Comparison of ENCODE assay signal across 30 cellular contexts in the genomic region with DNA sequence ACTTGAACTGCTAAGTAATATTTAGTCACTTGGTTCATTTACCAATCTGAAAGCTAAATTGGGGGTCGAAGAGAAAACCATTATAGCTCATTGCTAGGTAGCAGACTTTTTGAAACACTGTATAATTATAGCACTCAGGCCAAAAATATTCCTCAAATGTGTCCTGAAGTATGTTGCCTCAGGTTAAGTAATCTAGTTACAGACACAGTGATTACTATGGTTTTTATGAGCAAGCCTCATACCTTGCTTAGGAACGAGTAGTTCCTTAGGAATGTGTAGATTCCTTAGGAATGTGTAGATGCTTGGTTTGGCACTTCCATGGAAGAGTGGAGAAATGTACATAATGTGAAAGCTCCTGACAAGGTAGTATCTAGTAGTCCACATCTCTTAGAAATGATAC.
DNase-seq lines count a peak whose midpoint lies in the region; ATAC-seq and TF ChIP-seq lines count a peak whose summit lies in the region.
"Had no signal": no experiment of that assay in that cellular context is flagged by ENCODE, and none has a peak within 500 bp of the region (broad histone marks: within the 10 kb centered on the region; RNA-seq: fewer than 3 reads in every experiment).

No MANE protein-coding gene starts in this region.

- H3K36me3 ChIP-seq in left lung = no peaks in the 10 kb centered on the region
- H3K36me3 ChIP-seq: lower lobe of right lung, prostate gland, sigmoid colon, transverse colon had no signal

- H3K27me3 ChIP-seq in left lung = no peaks in the 10 kb centered on the region
- H3K27me3 ChIP-seq: sigmoid colon, transverse colon had no signal

- TF ChIP-seq CTCF in astrocyte of the spinal cord (IDR thresholded peaks at IDR 0.05; ENCODE audit: low read depth, low read length) (no peak), left lung (IDR thresholded peaks at IDR 0.05) (no peak)

- H3K4me1 ChIP-seq in left lung = no peaks in the 10 kb centered on the region
- H3K4me1 ChIP-seq: lower lobe of right lung, prostate gland, sigmoid colon, transverse colon had no signal

- H3K4me3 ChIP-seq in astrocyte of the spinal cord (ENCODE audit: low read depth, low read length) = no peak overlapping the region
- H3K4me3 ChIP-seq in left lung = no peak overlapping the region
- H3K4me3 ChIP-seq: lower lobe of right lung, prostate gland, sigmoid colon, transverse colon had no signal

- peaks cover 0 to 2% of the 10 kb centered on the region in 2 donors for H3K9me3 ChIP-seq in left lung
- H3K9me3 ChIP-seq: lower lobe of right lung, prostate gland, sigmoid colon, SK-N-SH, transverse colon had no signal

- H3K27ac ChIP-seq in left lung = no peak overlapping the region
- H3K27ac ChIP-seq: lower lobe of right lung, prostate gland, sigmoid colon, transverse colon had no signal

- intact Hi-C loops in left lung (cut with DNase I) = no loop called here

- in situ Hi-C loops in astrocyte of the spinal cord (cut with HindIII; ENCODE audit: low sequenced_read_pairs) = no loop called here

- ATAC-seq in left lung = peak; percentile 78
- ATAC-seq in GM19452 (IDR thresholded peaks at IDR 0.05; ENCODE audit: unreplicated experiment) = no peak
- ATAC-seq: activated T-helper 17 cell treated with anti-CD3 and anti-CD28 coated beads, Interleukin-2, amount 50 U/mL, for 72 hours; lower lobe of right lung; natural killer cell treated with Interleukin-12 subunit alpha and Interleukin-12 subunit beta and Interleukin-15 and Interleukin-18, amount 100 ng/mL, for 72 hours; Right ventricle myocardium inferior; stimulated activated effector memory CD8-positive, alpha-beta T cell treated with anti-CD3 and anti-CD28 coated beads, Interleukin-12 subunit alpha, Interleukin-12 subunit beta, amount 100 ng/mL, for 72 hours; T-helper 17 cell had no signal

- peak; percentile 70 for DNase-seq in EL
- DNase-seq in M059J (ENCODE audit: low read depth) = peak; percentile 36
- peak; percentile 8 for DNase-seq in astrocyte of the spinal cord (ENCODE audit: low read depth, low spot score)
- DNase-seq in left lung = no peak
- DNase-seq in effector CD8-positive, alpha-beta T cell (lab: John Stamatoyannopoulos, UW) = no peak
- DNase-seq in activated naive CD4-positive, alpha-beta T cell (lab: John Stamatoyannopoulos, UW) = no peak
- no peak for DNase-seq in midbrain (lab: John Stamatoyannopoulos, UW)
- DNase-seq: ACHN; activated CD4-positive, alpha-beta memory T cell treated with anti-CD3 and anti-CD28 coated beads, Interleukin-2, amount 10 ng/mL, durations not matched to agents 7 days and 5 days; activated CD4-positive, alpha-beta T cell treated with anti-CD3 and anti-CD28 coated beads for 1 hour; amniotic stem cell; CD8-positive, alpha-beta memory T cell; effector memory CD4-positive, alpha-beta T cell; glutamatergic neuron; lower lobe of right lung; NCI-H1092 treated with DMSO at 0.1 percent for 48 hours; NCI-H187; NCI-H510A; occipital lobe; sigmoid colon; SK-N-SH; stimulated activated CD4-positive, alpha-beta T cell treated with anti-CD3 and anti-CD28 coated beads, Interleukin-15, amount 100 ng/mL, for 24 hours; T-helper 17 cell; transverse colon had no signal

Comparison
In these comparisons a context has a peak if more than half of its experiments do, and no peak if none do; other contexts are left out.
1. DNase-seq: peak in EL (single experiment), M059J (single experiment) and astrocyte of the spinal cord (single experiment); none in left lung (0 of 2), effector CD8-positive, alpha-beta T cell (single experiment), activated naive CD4-positive, alpha-beta T cell (0 of 4) and midbrain (single experiment).